Comparison of ENCODE assay signal across 8 cellular contexts in the genomic region with DNA sequence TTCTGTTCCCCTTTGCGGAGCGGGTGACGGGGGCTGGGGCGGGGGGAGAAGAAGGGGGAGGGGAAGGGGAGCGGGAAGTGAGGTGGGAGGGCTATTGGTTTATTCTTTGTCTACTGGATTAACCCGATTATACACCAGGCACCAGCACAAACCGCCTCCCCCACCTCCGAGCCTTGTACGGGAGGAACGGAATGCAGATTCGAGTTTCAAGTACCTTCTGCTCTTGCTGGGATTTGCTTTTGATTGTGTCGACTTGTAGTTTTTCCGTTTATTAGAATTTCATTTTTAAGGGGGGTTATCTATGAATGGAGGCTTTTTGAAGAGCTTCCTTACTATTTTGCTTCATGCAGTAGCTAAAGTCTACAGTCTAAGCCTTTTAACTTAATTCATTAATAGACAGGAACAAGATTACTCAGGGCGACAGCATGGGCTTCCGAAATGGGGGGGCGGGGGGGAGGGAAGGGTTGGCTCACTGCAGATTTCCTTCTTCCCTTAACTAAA. TPM values are rescaled to one million over a fixed set of nuclear protein-coding genes. Genes with fewer than 3 reads are reported as not detected.
DNase-seq lines count a peak whose midpoint lies in the region; ATAC-seq lines count a peak whose summit lies in the region.

No MANE protein-coding gene starts in this region.

- peak overlapping the region; percentile 52 for H3K4me3 Mint-ChIP-seq in activated naive CD8-positive, alpha-beta T cell treated with anti-CD3 and anti-CD28 coated beads for 36 hours

- no peaks in the 10 kb centered on the region for H3K36me3 Mint-ChIP-seq in activated naive CD8-positive, alpha-beta T cell treated with anti-CD3 and anti-CD28 coated beads for 36 hours

- ATAC-seq in left cardiac atrium (peak in 1 of 2 donors; percentile 7), GM19455 (IDR thresholded peaks at IDR 0.05; ENCODE audit: unreplicated experiment) (no peak)

- H3K27me3 ChIP-seq in MG63 = no peaks in the 10 kb centered on the region

- H3K27me3 Mint-ChIP-seq in activated naive CD8-positive, alpha-beta T cell treated with anti-CD3 and anti-CD28 coated beads for 36 hours = peaks cover 57% of the 10 kb centered on the region

- H3K9me3 ChIP-seq in MG63 = no peaks in the 10 kb centered on the region

- intact Hi-C loops in left cardiac atrium (cut with DNase I) = loop anchor here in 1 of 2 donors (5.0 to 10.0 kb wide), 2 partner anchors 210 to 667 kb away; no protein-coding TSS in a partner anchor
- intact Hi-C loops in posterior cingulate gyrus (cut with DNase I) = loop anchor here (1.0 to 2.0 kb wide), 2 partner anchors 209 to 405 kb away; no protein-coding TSS in a partner anchor

- no peaks in the 10 kb centered on the region for H3K9me3 Mint-ChIP-seq in activated naive CD8-positive, alpha-beta T cell treated with anti-CD3 and anti-CD28 coated beads for 36 hours

- peaks cover 12% of the 10 kb centered on the region for H3K4me1 Mint-ChIP-seq in activated naive CD8-positive, alpha-beta T cell treated with anti-CD3 and anti-CD28 coated beads for 36 hours

- H3K36me3 ChIP-seq in MG63 = peaks cover 5% of the 10 kb centered on the region

- no peak overlapping the region for H3K27ac Mint-ChIP-seq in activated naive CD8-positive, alpha-beta T cell treated with anti-CD3 and anti-CD28 coated beads for 36 hours

- H3K4me3 ChIP-seq in MG63 = peak overlapping the region; percentile 87

- DNase-seq in DMS153 (lab: John Stamatoyannopoulos, UW) (peak; percentile 53), MG63 (peak; percentile 15), left cardiac atrium (peak; percentile 52), posterior cingulate gyrus (peak in 8 of 10 donors; percentile 27 to 88 (median 38)), DMS114 treated with DMSO at 0.1 percent for 48 hours (lab: John Stamatoyannopoulos, UW; ENCODE audit: unreplicated experiment) (no peak)
- no peak for DNase-seq in activated naive CD8-positive, alpha-beta T cell treated with anti-CD3 and anti-CD28 coated beads for 36 hours
- no peak for DNase-seq in activated effector memory CD4-positive, alpha-beta T cell treated with Interleukin-2 at 50 U/mL for 16 hours

RNA-seq across cellular contexts. Expression of gene SPRY2, which starts 0.9 kb away (rescaled TPM):
- total RNA-seq in MG63 (2014; rRNA removed; shearing (Covaris generic); ENCODE audit: low replicate concordance) = 6.9 and 8.2 TPM in 2 replicates
- under 1 TPM; 0.33 to 0.44 TPM for total RNA-seq in activated naive CD8-positive, alpha-beta T cell treated with anti-CD3 and anti-CD28 coated beads for 36 hours
- total RNA-seq in left cardiac atrium = 10 to 100 TPM; 41.4 to 42.7 TPM

Comparison
In these comparisons a context has a peak if more than half of its experiments do, and no peak if none do; other contexts are left out.
1. DNase-seq: peak in DMS153 (single experiment), MG63 (single experiment), left cardiac atrium (single experiment) and posterior cingulate gyrus (8 of 10); none in activated naive CD8-positive, alpha-beta T cell treated with anti-CD3 and anti-CD28 coated beads for 36 hours (single experiment), activated effector memory CD4-positive, alpha-beta T cell treated with Interleukin-2 at 50 U/mL for 16 hours (single experiment) and DMS114 treated with DMSO at 0.1 percent for 48 hours (single experiment).